ENCODE assay signal across 16 cellular contexts in the genomic region with DNA sequence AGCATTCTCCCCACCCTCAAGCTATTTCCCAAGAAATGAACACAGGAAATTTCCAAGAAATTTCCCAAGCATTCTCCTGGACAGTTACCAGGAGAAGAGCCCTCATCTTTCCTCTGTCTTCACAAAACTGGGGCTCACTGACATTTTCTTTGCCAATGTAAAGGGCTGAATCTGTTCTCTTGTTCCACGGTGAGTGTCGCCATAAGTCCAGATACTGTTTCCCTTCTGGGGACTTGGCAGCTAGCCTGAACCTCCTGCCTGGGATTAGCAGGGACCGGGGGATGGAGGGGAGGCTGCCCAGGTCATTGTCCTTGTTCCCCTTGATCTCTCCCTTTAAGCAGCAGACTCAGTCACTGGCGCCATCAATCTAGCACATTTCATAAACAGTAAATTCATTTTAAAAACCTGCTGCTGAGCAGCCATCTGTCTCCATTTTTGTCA.
DNase-seq lines count a peak whose midpoint lies in the region; ATAC-seq and TF ChIP-seq lines count a peak whose summit lies in the region.
"Had no signal": no experiment of that assay in that cellular context is flagged by ENCODE, and none has a peak within 500 bp of the region (broad histone marks: within the 10 kb centered on the region; RNA-seq: fewer than 3 reads in every experiment).

No MANE protein-coding gene starts in this region.

- no peaks in the 10 kb centered on the region for H3F3A ChIP-seq in PC-3 (ENCODE audit: low read length, unreplicated experiment)

- H3K4me1 ChIP-seq in left ventricle myocardium inferior, result peaks cover 22% of the 10 kb centered on the region
- no peaks in the 10 kb centered on the region for H3K4me1 ChIP-seq in PC-3 (ENCODE audit: insufficient read depth, low read length)
- H3K4me1 ChIP-seq: thyroid gland had no signal

- H3K9me2 ChIP-seq in PC-3 (replicated peaks; ENCODE audit: low read length), result no peaks in the 10 kb centered on the region

- no peaks in the 10 kb centered on the region for H3K79me2 ChIP-seq in PC-3 (ENCODE audit: low read length)

- no peaks in the 10 kb centered on the region for H3K27me3 ChIP-seq in left ventricle myocardium inferior (ENCODE audit: low read depth)
- no peaks in the 10 kb centered on the region for H3K27me3 ChIP-seq in PC-3 (ENCODE audit: low read length)
- H3K27me3 ChIP-seq: thyroid gland had no signal

- no peak overlapping the region for H3K9ac ChIP-seq in PC-3 (ENCODE audit: low read length)

- intact Hi-C loops in Right ventricle myocardium superior (cut with DNase I), result loop anchor here (10.0 kb wide), 1 partner anchor 609 kb away; no protein-coding TSS in a partner anchor
- intact Hi-C loops in cardiac septum (cut with DNase I), result loop anchor here (10.0 kb wide), 1 partner anchor 609 kb away; no protein-coding TSS in a partner anchor
- intact Hi-C loops in left ventricle myocardium inferior (cut with micrococcal nuclease), result loop anchor here (10.0 kb wide), 1 partner anchor 609 kb away; no protein-coding TSS in a partner anchor
- intact Hi-C loops in PC-3 (cut with micrococcal nuclease), result no loop called here

- H2AFZ ChIP-seq in PC-3 (ENCODE audit: low read length), result no peak overlapping the region

- H4K20me1 ChIP-seq in PC-3 (ENCODE audit: low read length), result no peaks in the 10 kb centered on the region

- peak; percentile 51 for TF ChIP-seq CTCF in left ventricle myocardium inferior (IDR thresholded peaks at IDR 0.05; ENCODE audit: borderline replicate concordance)
- TF ChIP-seq CTCF in PC-3 (conservative IDR thresholded peaks at IDR 0.05; ENCODE audit: low read depth, low read length), result no peak

- no peak overlapping the region for H3K4me2 ChIP-seq in PC-3 (ENCODE audit: low read length)
- H3K4me2 ChIP-seq: smooth muscle cell had no signal

- H3K36me3 ChIP-seq in left ventricle myocardium inferior, result no peaks in the 10 kb centered on the region
- H3K36me3 ChIP-seq in PC-3 (ENCODE audit: low read depth, low read length), result no peaks in the 10 kb centered on the region
- H3K36me3 ChIP-seq: thyroid gland had no signal

- peak; percentile 61 for DNase-seq in Right ventricle myocardium superior
- no peak for DNase-seq in cardiac septum (ENCODE audit: low spot score)
- DNase-seq in amniotic epithelial cell (ENCODE audit: low read depth), result peak; percentile 42
- DNase-seq in left ventricle myocardium inferior, result peak; percentile 41
- DNase-seq in activated naive CD4-positive, alpha-beta T cell treated with anti-CD3 and anti-CD28 coated beads, Interleukin-2, amount 50 U/mL, for 16 hours, result no peak
- no peak for DNase-seq in RKO (ENCODE audit: low spot score)
- DNase-seq in PC-3, result no peak
- no peak for DNase-seq in SKM-1 (lab: John Stamatoyannopoulos, UW; ENCODE audit: unreplicated experiment)
- DNase-seq: activated CD4-positive, alpha-beta T cell treated with anti-CD3 and anti-CD28 coated beads, Interleukin-2, amount 50 U/mL, for 4 hours; activated effector memory CD4-positive, alpha-beta T cell treated with Interleukin-2 at 50 U/mL for 16 hours; H9; naive thymus-derived CD8-positive, alpha-beta T cell; NCI-H1105; thyroid gland had no signal

- H3K27ac ChIP-seq in left ventricle myocardium inferior (replicated peaks) (no peak overlapping the region), PC-3 (ENCODE audit: low read length) (no peak overlapping the region)
- H3K27ac ChIP-seq: thyroid gland had no signal

- POLR2A ChIA-PET in PC-3 (lab: Charles Lee; ENCODE audit: unreplicated experiment), result no interaction called here

- H3K9me3 ChIP-seq in left ventricle myocardium inferior (replicated peaks) (no peaks in the 10 kb centered on the region), PC-3 (ENCODE audit: low read length) (no peaks in the 10 kb centered on the region)
- H3K9me3 ChIP-seq: thyroid gland had no signal

- H3K4me3 ChIP-seq in left ventricle myocardium inferior, result no peak overlapping the region
- no peak overlapping the region for H3K4me3 ChIP-seq in PC-3 (ENCODE audit: low read length)
- H3K4me3 ChIP-seq: smooth muscle cell, thyroid gland had no signal

- CTCF ChIA-PET in PC-3 (lab: Charles Lee), result no interaction called here

- BruUV-seq in PC-3 (replicated peaks; lab: Mats Ljungman, UMichigan), result no TSS peak

- ATAC-seq in Right ventricle myocardium superior (ENCODE audit: poor library complexity) (peak; percentile 88), PC-3 (no peak)
- ATAC-seq: esophagus mucosa; naive thymus-derived CD8-positive, alpha-beta T cell had no signal

Comparison
In these comparisons a context has a peak if more than half of its experiments do, and no peak if none do; other contexts are left out.
1. DNase-seq: peak in Right ventricle myocardium superior (single experiment), amniotic epithelial cell (single experiment) and left ventricle myocardium inferior (single experiment); none in cardiac septum (single experiment), activated naive CD4-positive, alpha-beta T cell treated with anti-CD3 and anti-CD28 coated beads, Interleukin-2, amount 50 U/mL, for 16 hours (single experiment), RKO (single experiment), PC-3 (single experiment) and SKM-1 (single experiment).